ENCODE assay signal across 9 cellular contexts in genomic region chr12:77152623-77153193, GRCh38.
A peak's percentile ranks its signal among the peaks of the same experiment; 100 is the strongest.
DNase-seq lines count a peak whose midpoint lies in the region; ATAC-seq and TF ChIP-seq lines count a peak whose summit lies in the region.
"Had no signal": no experiment of that assay in that cellular context is flagged by ENCODE, and none has a peak within 500 bp of the region (broad histone marks: within the 10 kb centered on the region; RNA-seq: fewer than 3 reads in every experiment).

No MANE protein-coding gene starts in this region.

- H3K4me3 ChIP-seq in heart right ventricle (no peak overlapping the region), WERI-Rb-1 (ENCODE audit: low read depth, low read length) (no peak overlapping the region)
- H3K4me3 ChIP-seq: SK-N-MC had no signal

- H3K9me3 ChIP-seq in heart right ventricle (peaks cover 0 to 8% (median 0%) of the 10 kb centered on the region in 11 donors), WERI-Rb-1 (ENCODE audit: severe bottlenecking) (no peaks in the 10 kb centered on the region)

- TF ChIP-seq CTCF in heart right ventricle (IDR thresholded peaks at IDR 0.05) (peak; percentile 27 to 73 (median 63)), WERI-Rb-1 (IDR thresholded peaks at IDR 0.05; ENCODE audit: low read depth, low read length) (peak; percentile 62)

- H3K36me3 ChIP-seq in heart right ventricle = no peaks in the 10 kb centered on the region
- H3K36me3 ChIP-seq in WERI-Rb-1 = no peaks in the 10 kb centered on the region

- peak in 2 of 8 donors; percentile 47 to 75 for ATAC-seq in heart right ventricle
- no peak for ATAC-seq in Right ventricle myocardium superior (ENCODE audit: poor library complexity)
- no peak for ATAC-seq in HG03135 (IDR thresholded peaks at IDR 0.05; ENCODE audit: unreplicated experiment)
- ATAC-seq in HG03469 (IDR thresholded peaks at IDR 0.05; ENCODE audit: unreplicated experiment) = no peak

- DNase-seq in heart right ventricle (no peak), Right ventricle myocardium superior (no peak), WERI-Rb-1 (no peak), iris pigment epithelial cell (ENCODE audit: low read depth) (peak; percentile 53)
- no peak for DNase-seq in activated effector memory CD4-positive, alpha-beta T cell treated with Interleukin-2 at 50 U/mL for 16 hours
- DNase-seq in activated CD4-positive, alpha-beta T cell treated with anti-CD3 and anti-CD28 coated beads, Interleukin-2, amount 50 U/mL, for 1 hour = no peak

- WGBS in heart right ventricle, 2 donors = 4 to 10% methylated on average over 2 of the region's 2 CpGs

- H3K27me3 ChIP-seq in heart right ventricle = no peaks in the 10 kb centered on the region
- no peaks in the 10 kb centered on the region for H3K27me3 ChIP-seq in WERI-Rb-1 (ENCODE audit: insufficient read depth, low read depth, severe bottlenecking)

- H3K4me1 ChIP-seq in heart right ventricle = no peaks in the 10 kb centered on the region

- H3K27ac ChIP-seq in heart right ventricle (no peak overlapping the region), WERI-Rb-1 (no peak overlapping the region)
- H3K27ac ChIP-seq: SK-N-MC had no signal

- intact Hi-C loops in heart right ventricle (cut with DNase I) (loop anchor here in 9 of 10 donors (2.0 to 10.0 kb wide), 6 partner anchors 152 to 535 kb away; no protein-coding TSS in a partner anchor), Right ventricle myocardium superior (cut with DNase I) (loop anchor here (5.0 kb wide), 1 partner anchor 535 kb away; no protein-coding TSS in a partner anchor)
